ENCODE assay signal across 10 cellular contexts in the genomic region with DNA sequence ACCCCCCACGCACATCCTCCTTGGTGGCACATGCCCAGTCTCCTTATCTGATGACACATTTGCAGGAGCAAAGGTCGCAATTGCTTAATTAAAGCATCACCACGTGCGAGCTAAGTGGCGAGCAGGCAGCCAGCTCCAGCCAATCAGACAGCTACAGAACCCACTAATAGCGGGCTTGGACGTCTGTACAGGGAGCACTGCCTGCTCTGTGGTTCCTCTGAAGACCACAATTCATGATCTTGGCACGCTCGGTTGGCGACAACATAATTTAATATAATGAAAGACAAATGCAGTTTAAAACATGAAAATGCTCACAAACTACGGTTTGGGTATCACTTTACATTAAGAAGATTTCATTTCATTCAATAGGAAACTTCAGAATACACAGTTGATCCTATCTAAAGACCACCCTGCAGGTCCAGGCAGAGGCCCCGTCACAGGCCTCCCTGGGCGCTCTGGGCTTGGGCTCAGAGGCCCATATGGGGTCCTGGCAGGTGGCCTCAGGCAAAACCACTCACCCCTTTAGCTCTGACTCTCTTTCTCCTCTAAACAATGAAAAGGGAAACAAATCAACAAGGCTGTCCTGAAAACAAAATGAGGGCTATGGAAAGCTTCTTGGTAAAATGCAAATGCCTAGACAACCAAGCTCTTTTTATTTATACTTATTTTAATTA. TPM values are rescaled to one million over a fixed set of nuclear protein-coding genes. Genes with fewer than 3 reads are reported as not detected.
DNase-seq lines count a peak whose midpoint lies in the region; ATAC-seq and TF ChIP-seq lines count a peak whose summit lies in the region.
"Had no signal": no experiment of that assay in that cellular context is flagged by ENCODE, and none has a peak within 500 bp of the region (broad histone marks: within the 10 kb centered on the region; RNA-seq: fewer than 3 reads in every experiment).

No MANE protein-coding gene starts in this region.

- no CpG with 5 or more reads among the region's 13 CpGs for WGBS in H9 (ENCODE audit: extremely low coverage, insufficient read length, low lambda C conversion rate)
- 40% methylated on average over 8 of the region's 13 CpGs for whole genome bisulfite sequencing in SK-N-SH (ENCODE audit: low lambda C conversion rate)

- no peak overlapping the region for H2BK12ac ChIP-seq in H9 (ENCODE audit: insufficient read length, low read depth, low read length)

- no peak overlapping the region for H3K4ac ChIP-seq in H9 (ENCODE audit: low read depth, low read length)

- H3K23me2 ChIP-seq in H9 (ENCODE audit: insufficient read length, low read depth, low read length, poor library complexity, severe bottlenecking) = no peaks in the 10 kb centered on the region

- no peak overlapping the region for H4K91ac ChIP-seq in H9 (ENCODE audit: insufficient read length, low read depth, low read length)

- H2BK20ac ChIP-seq in H9 (ENCODE audit: low read depth, low read length, poor library complexity, severe bottlenecking) = no peak overlapping the region

- peaks cover 8% of the 10 kb centered on the region; the same call in 1 of the 2 replicates for H3K4me1 ChIP-seq in H9 (ENCODE audit: insufficient read depth, low read length)
- H3K4me1 ChIP-seq in SK-N-SH (ENCODE audit: control insufficient read depth in 1 of 2, insufficient read depth in 2 of 2, low read depth in 1 of 2, low read length in 1 of 2) = peaks cover 32 to 42% of the 10 kb centered on the region in 2 experiments
- H3K4me1 ChIP-seq in A673 (ENCODE audit: insufficient read depth, low read length, poor library complexity, severe bottlenecking) = peaks cover 40% of the 10 kb centered on the region

- intact Hi-C loops in A673 (cut with micrococcal nuclease; ENCODE audit: unreplicated experiment) = no loop called here

- H3K9ac ChIP-seq in H9 (ENCODE audit: extremely low read depth, insufficient read length, low read length) (no peak overlapping the region), SK-N-SH (peak overlapping the region; percentile 21; the same call in 1 of the 2 replicates)

- peaks cover 43% of the 10 kb centered on the region; the same call in 1 of the 2 replicates for H3K79me2 ChIP-seq in H9 (ENCODE audit: insufficient read depth, low read length)
- H3K79me2 ChIP-seq in SK-N-SH (ENCODE audit: insufficient read depth) = peaks cover 91% of the 10 kb centered on the region

- no peaks in the 10 kb centered on the region for H3K9me3 Mint-ChIP-seq in H9
- no peaks in the 10 kb centered on the region for H3K9me3 Mint-ChIP-seq in stimulated activated effector memory CD8-positive, alpha-beta T cell treated with anti-CD3 and anti-CD28 coated beads, Interleukin-12 subunit alpha, Interleukin-12 subunit beta, amount 100 ng/mL, for 72 hours

- H3K56ac ChIP-seq in H9 (ENCODE audit: insufficient read length, low read depth, low read length) = no peak overlapping the region

- no peak overlapping the region for H2AK5ac ChIP-seq in H9 (ENCODE audit: insufficient read length, low read length)

- H3K23ac ChIP-seq in H9 (ENCODE audit: insufficient read length, low read depth, low read length) = no peak overlapping the region

- peak overlapping the region in 2 of 3 experiments; percentile 52 to 80; a peak in 4 of 7 replicates for H3K27ac Mint-ChIP-seq in H9
- H3K27ac Mint-ChIP-seq in stimulated activated effector memory CD8-positive, alpha-beta T cell treated with anti-CD3 and anti-CD28 coated beads, Interleukin-12 subunit alpha, Interleukin-12 subunit beta, amount 100 ng/mL, for 72 hours = peak overlapping the region; percentile 30

- TF ChIP-seq CTCF in H9 (conservative IDR thresholded peaks at IDR 0.05) (no peak), SK-N-SH (IDR thresholded peaks at IDR 0.05) (no peak), fibroblast of mammary gland (conservative IDR thresholded peaks at IDR 0.05; ENCODE audit: control insufficient read depth, insufficient read depth, low read depth, low read length) (no peak), A673 (conservative IDR thresholded peaks at IDR 0.05; ENCODE audit: low read depth, low read length) (no peak)

- peaks cover 4 to 10% (median 4%) of the 10 kb centered on the region in 3 experiments for H3K36me3 Mint-ChIP-seq in H9 (ENCODE audit: insufficient read depth in 1 of 3, low read depth in 3 of 3)
- no peaks in the 10 kb centered on the region for H3K36me3 Mint-ChIP-seq in stimulated activated effector memory CD8-positive, alpha-beta T cell treated with anti-CD3 and anti-CD28 coated beads, Interleukin-12 subunit alpha, Interleukin-12 subunit beta, amount 100 ng/mL, for 72 hours

- H4K20me1 ChIP-seq in H9 (ENCODE audit: control insufficient read depth, insufficient read depth, insufficient read length) (no peaks in the 10 kb centered on the region), SK-N-SH (ENCODE audit: insufficient read depth) (no peaks in the 10 kb centered on the region)

- no peak overlapping the region for H2BK15ac ChIP-seq in H9 (ENCODE audit: low read depth, low read length)

- no peak overlapping the region for H3T11ph ChIP-seq in H9 (ENCODE audit: low read length)

- TF ChIP-seq EP300 in SK-N-SH (IDR thresholded peaks at IDR 0.05; ENCODE audit: borderline replicate concordance in 1 of 2, low read depth in 1 of 2, low read length in 1 of 2) = 0 out of 4 replicates have a peak, but pooled peaks of 1 of the 2 experiments have one; percentile 9

- no peak overlapping the region for H3K14ac ChIP-seq in H9 (ENCODE audit: insufficient read depth, low read length)

- peaks cover 3% of the 10 kb centered on the region for H3K79me1 ChIP-seq in H9 (ENCODE audit: insufficient read depth, low read depth, low read length, poor library complexity, severe bottlenecking)

- no peak overlapping the region for H3K18ac ChIP-seq in H9 (ENCODE audit: insufficient read length, low read depth, low read length)

- no peaks in the 10 kb centered on the region for H3K36me3 ChIP-seq in SK-N-SH (replicated peaks in 1 of 2; ENCODE audit: control insufficient read depth in 1 of 2, insufficient read depth in 2 of 2, low read length in 1 of 2)
- H3K36me3 ChIP-seq in A673 (ENCODE audit: insufficient read depth, low read length, poor library complexity, severe bottlenecking) = no peaks in the 10 kb centered on the region
- H3K36me3 ChIP-seq: thyroid gland had no signal

- no peak overlapping the region for H4K8ac ChIP-seq in H9 (replicated peaks; ENCODE audit: insufficient read length, low read depth, low read length)

- H3K27me3 Mint-ChIP-seq in H9 (ENCODE audit: low read depth) = no peaks in the 10 kb centered on the region

- no peak overlapping the region for H3K4me3 Mint-ChIP-seq in H9
- H3K4me3 Mint-ChIP-seq in stimulated activated effector memory CD8-positive, alpha-beta T cell treated with anti-CD3 and anti-CD28 coated beads, Interleukin-12 subunit alpha, Interleukin-12 subunit beta, amount 100 ng/mL, for 72 hours = peak overlapping the region; percentile 4

- no peak overlapping the region for H3K27ac ChIP-seq in H9 (ENCODE audit: insufficient read length, low read depth, low read length)
- peak overlapping the region; percentile 47 to 96 for H3K27ac ChIP-seq in SK-N-SH (ENCODE audit: low read depth in 2 of 2, low read length in 1 of 2)
- H3K27ac ChIP-seq in A673 (ENCODE audit: low read depth, low read length, poor library complexity, severe bottlenecking) = no peak overlapping the region
- H3K27ac ChIP-seq: thyroid gland had no signal

- H4K5ac ChIP-seq in H9 (ENCODE audit: insufficient read length, low read depth, low read length) = no peak overlapping the region

- H3K9me3 ChIP-seq in H9 (ENCODE audit: control insufficient read depth, low read depth, low read length) (no peaks in the 10 kb centered on the region), SK-N-SH (no peaks in the 10 kb centered on the region), A673 (ENCODE audit: low read depth, low read length, poor library complexity, severe bottlenecking) (no peaks in the 10 kb centered on the region)
- H3K9me3 ChIP-seq: thyroid gland had no signal

- H3K27me3 ChIP-seq in H9 (ENCODE audit: insufficient read depth, low read length) (no peaks in the 10 kb centered on the region), SK-N-SH (ENCODE audit: insufficient read depth) (no peaks in the 10 kb centered on the region), A673 (replicated peaks; ENCODE audit: insufficient read depth, low read depth, low read length, poor library complexity) (no peaks in the 10 kb centered on the region)
- H3K27me3 ChIP-seq: thyroid gland had no signal

- H3K4me2 ChIP-seq in H9 (ENCODE audit: insufficient read depth, insufficient read length, low read length) (no peak overlapping the region), SK-N-SH (peak overlapping the region; percentile 63)

- no peak overlapping the region for H2BK120ac ChIP-seq in H9 (ENCODE audit: low read depth, low read length, poor library complexity, severe bottlenecking)

- no peak for DNase-seq in H9
- DNase-seq in SK-N-SH = no peak
- peak; percentile 84 for DNase-seq in fibroblast of mammary gland (ENCODE audit: low read depth)
- DNase-seq in stimulated activated effector memory CD8-positive, alpha-beta T cell treated with anti-CD3 and anti-CD28 coated beads, Interleukin-12 subunit alpha, Interleukin-12 subunit beta, amount 100 ng/mL, for 72 hours (ENCODE audit: low spot score in 2 of 2) = no peak
- no peak for DNase-seq in effector CD4-positive, alpha-beta T cell
- no peak for DNase-seq in DMS114 treated with DMSO at 0.1 percent for 48 hours (lab: John Stamatoyannopoulos, UW; ENCODE audit: unreplicated experiment)
- DNase-seq in A673 (ENCODE audit: low spot score) = no peak
- DNase-seq: MM.1S, thyroid gland had no signal

- peak; percentile 46 for ATAC-seq in stimulated activated effector memory CD8-positive, alpha-beta T cell treated with anti-CD3 and anti-CD28 coated beads, Interleukin-12 subunit alpha, Interleukin-12 subunit beta, amount 100 ng/mL, for 72 hours
- no peak for ATAC-seq in HG03439 (IDR thresholded peaks at IDR 0.05; ENCODE audit: unreplicated experiment)

- POLR2A ChIA-PET in SK-N-SH (lab: Yijun Ruan, JAX) (no interaction called here), A673 (lab: Charles Lee; ENCODE audit: low non-redundant PET) (no interaction called here)

- H2AFZ ChIP-seq in H9 (ENCODE audit: low read length) (no peak overlapping the region), SK-N-SH (ENCODE audit: low read depth) (no peak overlapping the region)

- no peaks in the 10 kb centered on the region for H3K9me2 ChIP-seq in SK-N-SH

- no TSS peak for BruUV-seq in A673 (replicated peaks; lab: Mats Ljungman, UMichigan)

- H2BK5ac ChIP-seq in H9 (ENCODE audit: insufficient read length, low read length) = no peak overlapping the region

- CTCF ChIA-PET in SK-N-SH (lab: Yijun Ruan, JAX) (no interaction called here), A673 (lab: Charles Lee) (no interaction called here)

- H3K4me3 ChIP-seq in SK-N-SH (ENCODE audit: low read depth in 2 of 2, low read length in 1 of 2) (0 out of 4 replicates have a peak overlapping the region, but pooled peaks of 1 of the 2 experiments have one; percentile 2), fibroblast of mammary gland (ENCODE audit: control insufficient read depth, low read depth, low read length) (no peak overlapping the region), A673 (ENCODE audit: low read depth, low read length, poor library complexity, severe bottlenecking) (no peak overlapping the region)
- H3K4me3 ChIP-seq: thyroid gland had no signal

- peaks cover 73 to 79% of the 10 kb centered on the region in 2 experiments for H3K4me1 Mint-ChIP-seq in H9
- H3K4me1 Mint-ChIP-seq in stimulated activated effector memory CD8-positive, alpha-beta T cell treated with anti-CD3 and anti-CD28 coated beads, Interleukin-12 subunit alpha, Interleukin-12 subunit beta, amount 100 ng/mL, for 72 hours = peaks cover 84% of the 10 kb centered on the region

- TF ChIP-seq RAD21 in SK-N-SH (IDR thresholded peaks at IDR 0.05; ENCODE audit: low read length) = no peak

- peaks cover 7% of the 10 kb centered on the region for H3F3A ChIP-seq in SK-N-SH (replicated peaks; ENCODE audit: insufficient read depth)

RNA-seq across cellular contexts. Expression of a gene that starts 10.4 kb away (rescaled TPM):
- 62.3 and 63.9 TPM in 2 replicates for total RNA-seq in H9 (2021)
- 60.5 and 63.1 TPM in 2 replicates for polyA plus RNA-seq in SK-N-SH (2012; rRNA removed)
- polyA plus RNA-seq in SK-N-SH (2012; cell fraction: cytosol; rRNA removed) = 42.5 and 51.5 TPM in 2 replicates
- 53.0 and 54.4 TPM in 2 replicates for polyA plus RNA-seq in SK-N-SH (2012; cell fraction: nucleus; rRNA removed)
- total RNA-seq in A673 (2021) = 51.8 and 57.2 TPM in 2 replicates

Comparison
In these comparisons a context has a peak if more than half of its experiments do, and no peak if none do; other contexts are left out.
1. H3K27ac ChIP-seq: peak in SK-N-SH (2 of 2); none in H9 (single experiment) and A673 (single experiment).